Comparison of ENCODE assay signal across 1 cellular context in the genomic region with DNA sequence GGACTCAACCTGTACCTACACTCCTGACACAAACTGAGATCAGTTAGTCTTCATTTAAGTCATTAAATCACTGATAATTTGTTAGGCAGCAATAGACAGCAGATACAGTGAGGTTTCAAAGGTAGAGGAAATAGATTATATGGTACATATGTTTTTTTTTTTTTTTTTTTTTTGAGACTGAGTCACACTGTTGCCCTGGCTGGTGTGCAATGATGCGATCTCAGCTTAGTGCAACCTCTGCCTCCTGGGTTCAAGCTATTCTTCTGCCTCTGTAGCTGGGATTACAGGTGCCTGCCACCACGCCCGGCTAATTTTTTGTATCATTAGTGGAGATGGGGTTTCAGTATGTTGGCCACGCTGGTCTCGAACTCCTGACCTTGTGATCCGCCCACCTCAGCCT.
TF ChIP-seq lines count a peak whose summit lies in the region.

No MANE protein-coding gene starts in this region.

TF ChIP-seq in IMR-90, 13 proteins besides CTCF, POLR2A, EP300 and RAD21 (continued from another document):
- TF ChIP-seq, protein P1, sequence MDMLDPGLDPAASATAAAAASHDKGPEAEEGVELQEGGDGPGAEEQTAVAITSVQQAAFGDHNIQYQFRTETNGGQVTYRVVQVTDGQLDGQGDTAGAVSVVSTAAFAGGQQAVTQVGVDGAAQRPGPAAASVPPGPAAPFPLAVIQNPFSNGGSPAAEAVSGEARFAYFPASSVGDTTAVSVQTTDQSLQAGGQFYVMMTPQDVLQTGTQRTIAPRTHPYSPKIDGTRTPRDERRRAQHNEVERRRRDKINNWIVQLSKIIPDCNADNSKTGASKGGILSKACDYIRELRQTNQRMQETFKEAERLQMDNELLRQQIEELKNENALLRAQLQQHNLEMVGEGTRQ (IDR thresholded peaks at IDR 0.05; ENCODE audit: low read depth, low read length): no peak
- TF ChIP-seq MAFK (IDR thresholded peaks at IDR 0.05; ENCODE audit: low read depth, low read length) (no peak), CEBPB (IDR thresholded peaks at IDR 0.05; ENCODE audit: low read depth, low read length) (no peak), CHD1 (IDR thresholded peaks at IDR 0.05; ENCODE audit: low read depth, low read length) (no peak)
